10 cellular contexts compared by ENCODE assay signal in the genomic region with DNA sequence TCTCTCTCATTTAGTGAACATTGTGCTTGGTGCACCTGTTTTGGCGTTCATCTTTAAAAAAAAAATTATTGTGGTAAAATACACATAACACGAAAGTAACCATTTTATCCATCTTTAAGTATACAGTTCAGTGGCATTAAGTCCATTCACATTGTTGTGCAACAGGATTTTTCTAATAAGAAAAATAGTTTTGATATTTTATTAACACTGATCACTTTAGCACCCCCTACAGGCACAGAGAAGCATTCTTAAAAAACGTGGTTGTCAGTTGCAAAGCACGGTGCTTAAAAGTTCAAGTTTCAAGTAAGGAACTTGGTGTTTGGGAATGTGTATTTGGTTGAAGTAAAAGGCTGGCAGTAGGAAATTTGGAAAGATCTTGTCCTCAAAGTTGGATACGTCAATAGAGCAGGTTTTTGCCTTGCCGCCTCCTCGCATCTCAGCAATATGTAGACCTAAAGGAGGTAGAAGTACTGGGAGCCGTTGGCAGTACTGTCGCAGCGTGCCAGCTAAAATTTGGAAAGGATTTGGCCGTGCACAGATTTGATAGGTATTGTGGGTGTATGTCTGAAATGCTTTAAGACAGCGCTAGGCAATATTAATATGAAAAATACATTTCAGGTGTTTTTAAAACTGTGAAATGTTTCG.
DNase-seq lines count a peak whose midpoint lies in the region; ATAC-seq and TF ChIP-seq lines count a peak whose summit lies in the region.
"Had no signal": no experiment of that assay in that cellular context is flagged by ENCODE, and none has a peak within 500 bp of the region (broad histone marks: within the 10 kb centered on the region; RNA-seq: fewer than 3 reads in every experiment).

No MANE protein-coding gene starts in this region.

- WGBS in heart right ventricle, 2 donors = 90 to 91% methylated on average over 13 of the region's 13 CpGs

- ATAC-seq in heart right ventricle = no peak
- no peak for ATAC-seq in Right ventricle myocardium inferior

- H3K27me3 ChIP-seq in heart right ventricle = no peaks in the 10 kb centered on the region
- H3K27me3 ChIP-seq: SJCRH30 had no signal

- DNase-seq in heart right ventricle (no peak), Right ventricle myocardium inferior (ENCODE audit: missing footprints) (no peak), RKO (ENCODE audit: low spot score) (peak; percentile 8), fibroblast of the conjunctiva (ENCODE audit: low read depth) (peak; percentile 14), type B pancreatic cell (ENCODE audit: extremely low spot score, unreplicated experiment) (no peak), NCI-H187 treated with DMSO at 0.1 percent for 48 hours (lab: John Stamatoyannopoulos, UW) (no peak), NCI-H2227 (lab: John Stamatoyannopoulos, UW; ENCODE audit: unreplicated experiment) (no peak), activated gamma-delta T cell treated with Interleukin-2 at 50 U/mL for 16 hours (no peak)
- DNase-seq: activated T-cell treated with anti-CD3 and anti-CD28 coated beads, Interleukin-2, amount 50 U/mL, for 24 hours had no signal

- H3K36me3 ChIP-seq in heart right ventricle = peaks cover 0 to 21% (median 0%) of the 10 kb centered on the region in 9 donors
- H3K36me3 ChIP-seq: SJCRH30 had no signal

- TF ChIP-seq CTCF in heart right ventricle (IDR thresholded peaks at IDR 0.05) = peak; percentile 19 to 62 (median 48)
- peak; percentile 73 for TF ChIP-seq CTCF in type B pancreatic cell (conservative IDR thresholded peaks at IDR 0.05)

- no peak overlapping the region for H3K4me3 ChIP-seq in heart right ventricle
- H3K4me3 ChIP-seq: SJCRH30 had no signal

- no peaks in the 10 kb centered on the region for H3K9me3 Mint-ChIP-seq in type B pancreatic cell

- H3K4me1 Mint-ChIP-seq in type B pancreatic cell (ENCODE audit: unreplicated experiment) = no peaks in the 10 kb centered on the region

- intact Hi-C loops in heart right ventricle (cut with DNase I) (loop anchor here in 4 of 10 donors (5.0 to 10.0 kb wide), 2 partner anchors 67 to 79 kb away; no protein-coding TSS in a partner anchor), Right ventricle myocardium inferior (cut with DNase I) (loop anchor here (5.0 kb wide), 1 partner anchor 74 kb away; no protein-coding TSS in a partner anchor)

- H3K36me3 Mint-ChIP-seq in type B pancreatic cell = peaks cover 5% of the 10 kb centered on the region

- no peak overlapping the region for H3K27ac Mint-ChIP-seq in type B pancreatic cell
- H3K27ac Mint-ChIP-seq: activated T-cell treated with anti-CD3 and anti-CD28 coated beads, Interleukin-2, amount 50 U/mL, for 24 hours had no signal

- H3K27ac ChIP-seq in heart right ventricle = no peak overlapping the region
- H3K27ac ChIP-seq: SJCRH30 had no signal

- no peaks in the 10 kb centered on the region for H3K4me1 ChIP-seq in heart right ventricle
- H3K4me1 ChIP-seq: SJCRH30 had no signal

- peaks cover 0 to 7% (median 0%) of the 10 kb centered on the region in 11 donors for H3K9me3 ChIP-seq in heart right ventricle

- H3K27me3 Mint-ChIP-seq in type B pancreatic cell = no peaks in the 10 kb centered on the region
- H3K27me3 Mint-ChIP-seq: activated T-cell treated with anti-CD3 and anti-CD28 coated beads, Interleukin-2, amount 50 U/mL, for 24 hours had no signal

- H3K4me3 Mint-ChIP-seq in type B pancreatic cell = no peak overlapping the region
- H3K4me3 Mint-ChIP-seq: activated T-cell treated with anti-CD3 and anti-CD28 coated beads, Interleukin-2, amount 50 U/mL, for 24 hours had no signal

Comparison
In these comparisons a context has a peak if more than half of its experiments do, and no peak if none do; other contexts are left out.
1. DNase-seq: peak in RKO (single experiment) and fibroblast of the conjunctiva (single experiment); none in heart right ventricle (0 of 2), Right ventricle myocardium inferior (single experiment), type B pancreatic cell (single experiment), NCI-H187 treated with DMSO at 0.1 percent for 48 hours (single experiment), NCI-H2227 (single experiment) and activated gamma-delta T cell treated with Interleukin-2 at 50 U/mL for 16 hours (single experiment).